In genomic region chr3:184687363-184688049, GRCh38 we compare ENCODE assay signal across 10 cellular contexts. TPM values are rescaled to one million over a fixed set of nuclear protein-coding genes. Genes with fewer than 3 reads are reported as not detected.
DNase-seq lines count a peak whose midpoint lies in the region; ATAC-seq and TF ChIP-seq lines count a peak whose summit lies in the region.
"Had no signal": no experiment of that assay in that cellular context is flagged by ENCODE, and none has a peak within 500 bp of the region (broad histone marks: within the 10 kb centered on the region; RNA-seq: fewer than 3 reads in every experiment).

No MANE protein-coding gene starts in this region.

- H3K27ac ChIP-seq in psoas muscle, result peak overlapping the region; percentile 56
- no peak overlapping the region for H3K27ac ChIP-seq in endodermal cell (ENCODE audit: low read depth, low read length)
- H3K27ac ChIP-seq: SJSA1 had no signal

- DNase-seq in C1 segment of cervical spinal cord (lab: John Stamatoyannopoulos, UW) (peak in 9 of 14 donors; percentile 20 to 60 (median 54)), SIG-M5 treated with dmso at 0.1 percent for 504 hours (lab: John Stamatoyannopoulos, UW; ENCODE audit: unreplicated experiment) (peak; percentile 92), left ventricle myocardium superior (peak; percentile 70), psoas muscle (peak; percentile 43 to 76), NCI-H2196 (lab: John Stamatoyannopoulos, UW; ENCODE audit: unreplicated experiment) (no peak), endodermal cell (no peak)
- DNase-seq: NCI-H226 had no signal

- H3K4me3 Mint-ChIP-seq in endodermal cell, result no peak overlapping the region

- H3K27me3 ChIP-seq in psoas muscle (ENCODE audit: insufficient read depth in 3 of 3, low read length in 2 of 3) (no peaks in the 10 kb centered on the region), endodermal cell (ENCODE audit: control insufficient read depth, insufficient read depth, low read length, poor library complexity, severe bottlenecking) (no peaks in the 10 kb centered on the region)
- H3K27me3 ChIP-seq: SJSA1 had no signal

- no peaks in the 10 kb centered on the region for H3K36me3 Mint-ChIP-seq in endodermal cell (ENCODE audit: low read depth)

- H3K27me3 Mint-ChIP-seq in endodermal cell (ENCODE audit: insufficient read depth), result peaks cover 10% of the 10 kb centered on the region

- peak; percentile 51 for ATAC-seq in left ventricle myocardium superior
- peak; percentile 65 to 73 (median 71) for ATAC-seq in psoas muscle
- no peak for ATAC-seq in HG03039 (IDR thresholded peaks at IDR 0.05; ENCODE audit: unreplicated experiment)
- ATAC-seq in GM21526 (IDR thresholded peaks at IDR 0.05; ENCODE audit: low FRiP score, unreplicated experiment), result no peak

- peaks cover 20% of the 10 kb centered on the region for H3K4me1 ChIP-seq in psoas muscle
- H3K4me1 ChIP-seq in endodermal cell (ENCODE audit: control insufficient read depth, insufficient read depth, low read length), result peaks cover 10% of the 10 kb centered on the region

- H3K9ac ChIP-seq in endodermal cell (ENCODE audit: extremely low read depth, low read length, poor library complexity, severe bottlenecking), result no peak overlapping the region

- H3K9me3 ChIP-seq in psoas muscle, result no peaks in the 10 kb centered on the region
- H3K9me3 ChIP-seq in endodermal cell (ENCODE audit: control insufficient read depth, low read length), result no peaks in the 10 kb centered on the region
- H3K9me3 ChIP-seq: SJSA1 had no signal

- H3K36me3 ChIP-seq in psoas muscle (ENCODE audit: insufficient read depth in 1 of 2, low read depth in 1 of 2) (no peaks in the 10 kb centered on the region), endodermal cell (ENCODE audit: control insufficient read depth, insufficient read depth, low read length) (no peaks in the 10 kb centered on the region)
- H3K36me3 ChIP-seq: SJSA1 had no signal

- peaks cover 10% of the 10 kb centered on the region for H3K9me3 Mint-ChIP-seq in endodermal cell

- peaks cover 13% of the 10 kb centered on the region for H3K4me1 Mint-ChIP-seq in endodermal cell

- TF ChIP-seq CTCF in psoas muscle (IDR thresholded peaks at IDR 0.05) (no peak), endodermal cell (conservative IDR thresholded peaks at IDR 0.05) (no peak)

- intact Hi-C loops in left ventricle myocardium superior (cut with micrococcal nuclease), result no loop called here
- intact Hi-C loops in psoas muscle (cut with DNase I), result no loop called here

- H3K4me3 ChIP-seq in psoas muscle (no peak overlapping the region), endodermal cell (ENCODE audit: low read length) (no peak overlapping the region)
- H3K4me3 ChIP-seq: SJSA1 had no signal

- no peak overlapping the region for H3K27ac Mint-ChIP-seq in endodermal cell

- WGBS in psoas muscle, 3 donors, result 16 to 17% (median 17%) methylated on average over 18 of the region's 18 CpGs
- WGBS in endodermal cell (ENCODE audit: insufficient coverage in 1 of 2, insufficient read length in 1 of 2), 2 experiments, result 93 to 100% methylated on average over 6 to 18 of the region's 18 CpGs

RNA-seq across cellular contexts. Expression of gene MAGEF1, which starts 24.4 kb away (rescaled TPM):
- total RNA-seq in left ventricle myocardium superior (27.4 TPM), psoas muscle (10 to 100 TPM; 13.0 to 23.6 (median 15.9) TPM), endodermal cell (10 to 100 TPM; 61.3 to 86.5 TPM)
- polyA plus RNA-seq in psoas muscle, result 10 to 100 TPM; 14.3 to 27.3 (median 27.1) TPM
- polyA plus RNA-seq in endodermal cell (2013, experiment 1 of 2), result 76.3 TPM
- 65.0 TPM for polyA plus RNA-seq in endodermal cell (2013, experiment 2 of 2)

Comparison
In these comparisons a context has a peak if more than half of its experiments do, and no peak if none do; other contexts are left out.
1. DNase-seq: peak in C1 segment of cervical spinal cord (9 of 14), SIG-M5 treated with dmso at 0.1 percent for 504 hours (single experiment), left ventricle myocardium superior (single experiment) and psoas muscle (2 of 2); none in NCI-H2196 (single experiment) and endodermal cell (single experiment).
2. ATAC-seq: peak in left ventricle myocardium superior (single experiment) and psoas muscle (4 of 4); none in HG03039 (single experiment) and GM21526 (single experiment).